In genomic region chr6:25863360-25863759, GRCh38 we compare ENCODE assay signal across 1 cellular context.
A peak's percentile ranks its signal among the peaks of the same experiment; 100 is the strongest.
TF ChIP-seq lines count a peak whose summit lies in the region.

No MANE protein-coding gene starts in this region.

TF ChIP-seq in HepG2, 621 proteins besides CTCF, POLR2A, EP300 and RAD21 (continued from another document and continues in another):
- no peak for TF ChIP-seq ZNF407 (CRISPR knock-in tag; IDR thresholded peaks at IDR 0.05; ENCODE audit: not compliant biosample characterization)
- peak; percentile 50; the same call in 1 of the 2 replicates for TF ChIP-seq RXRB (CRISPR knock-in tag; IDR thresholded peaks at IDR 0.05; ENCODE audit: borderline replicate concordance)
- no peak for TF ChIP-seq NAIF1 (CRISPR knock-in tag; IDR thresholded peaks at IDR 0.05; ENCODE audit: borderline replicate concordance)
- no peak for TF ChIP-seq BATF2 (CRISPR knock-in tag; IDR thresholded peaks at IDR 0.05)
- no peak for TF ChIP-seq SIX1 (CRISPR knock-in tag; IDR thresholded peaks at IDR 0.05; ENCODE audit: borderline replicate concordance)
- no peak for TF ChIP-seq TFE3 (CRISPR knock-in tag; IDR thresholded peaks at IDR 0.05)
- no peak for TF ChIP-seq CBX2 (IDR thresholded peaks at IDR 0.05; ENCODE audit: low read depth, low read length)
- TF ChIP-seq CBX2 (CRISPR knock-in tag; IDR thresholded peaks at IDR 0.05; ENCODE audit: low read depth), result no peak
- no peak for TF ChIP-seq HIVEP1 (CRISPR knock-in tag; IDR thresholded peaks at IDR 0.05)
- TF ChIP-seq CHD2 (IDR thresholded peaks at IDR 0.05; ENCODE audit: low read depth, low read length), result no peak
- no peak for TF ChIP-seq SATB2 (CRISPR knock-in tag; IDR thresholded peaks at IDR 0.05)
- no peak for TF ChIP-seq KLF11 (CRISPR knock-in tag; IDR thresholded peaks at IDR 0.05)
- no peak for TF ChIP-seq SP2 (CRISPR knock-in tag; IDR thresholded peaks at IDR 0.05)
- no peak for TF ChIP-seq ZFP62 (CRISPR knock-in tag; IDR thresholded peaks at IDR 0.05)
- no peak for TF ChIP-seq ZNF205 (CRISPR knock-in tag; IDR thresholded peaks at IDR 0.05)
- TF ChIP-seq TRIM24 (CRISPR knock-in tag; IDR thresholded peaks at IDR 0.05), result no peak
- TF ChIP-seq REPIN1 (CRISPR knock-in tag; IDR thresholded peaks at IDR 0.05; ENCODE audit: borderline replicate concordance, low read depth), result no peak
- TF ChIP-seq ZNF230 (CRISPR knock-in tag; IDR thresholded peaks at IDR 0.05), result no peak
- no peak for TF ChIP-seq RBM22 (optimal IDR thresholded peaks at IDR 0.05; ENCODE audit: low read length)
- no peak for TF ChIP-seq ATM (IDR thresholded peaks at IDR 0.05; ENCODE audit: borderline replicate concordance)
- no peak for TF ChIP-seq ZBTB21 (CRISPR knock-in tag; IDR thresholded peaks at IDR 0.05)
- TF ChIP-seq RFX1 (IDR thresholded peaks at IDR 0.05), result no peak
- TF ChIP-seq ZBTB33 (CRISPR knock-in tag; IDR thresholded peaks at IDR 0.05), result no peak
- no peak for TF ChIP-seq AGO1 (IDR thresholded peaks at IDR 0.05; ENCODE audit: low read depth, low read length, poor library complexity, severe bottlenecking)
- TF ChIP-seq TMF1 (CRISPR knock-in tag; IDR thresholded peaks at IDR 0.05; ENCODE audit: low read depth), result no peak
- TF ChIP-seq NR2F6 (IDR thresholded peaks at IDR 0.05), result no peak
- no peak for TF ChIP-seq NR2F6 (CRISPR knock-in tag; IDR thresholded peaks at IDR 0.05)
- no peak for TF ChIP-seq YEATS4 (CRISPR knock-in tag; IDR thresholded peaks at IDR 0.05; ENCODE audit: borderline replicate concordance)
- no peak for TF ChIP-seq TAF1 (CRISPR knock-in tag; IDR thresholded peaks at IDR 0.05)
- TF ChIP-seq SETDB1 (CRISPR knock-in tag; IDR thresholded peaks at IDR 0.05; ENCODE audit: borderline replicate concordance), result no peak
- TF ChIP-seq ZNF850 (CRISPR knock-in tag; conservative IDR thresholded peaks at IDR 0.05), result no peak
- no peak for TF ChIP-seq ZFP37 (CRISPR knock-in tag; IDR thresholded peaks at IDR 0.05; ENCODE audit: borderline replicate concordance)
- TF ChIP-seq HES4 (CRISPR knock-in tag; IDR thresholded peaks at IDR 0.05; ENCODE audit: borderline replicate concordance), result no peak
- no peak for TF ChIP-seq ZNF816 (CRISPR knock-in tag; IDR thresholded peaks at IDR 0.05; ENCODE audit: borderline replicate concordance)
- no peak for TF ChIP-seq GRHL1 (CRISPR knock-in tag; conservative IDR thresholded peaks at IDR 0.05)
- no peak for TF ChIP-seq ZFP91 (CRISPR knock-in tag; IDR thresholded peaks at IDR 0.05; ENCODE audit: borderline replicate concordance)
- no peak; the same call in 1 of the 2 replicates for TF ChIP-seq ETV5 (CRISPR knock-in tag; IDR thresholded peaks at IDR 0.05; ENCODE audit: borderline replicate concordance)
- no peak for TF ChIP-seq TCF7L2 (IDR thresholded peaks at IDR 0.05; ENCODE audit: low read depth, low read length)
- TF ChIP-seq MAFG (CRISPR knock-in tag; IDR thresholded peaks at IDR 0.05), result no peak
- no peak for TF ChIP-seq ZNF484 (CRISPR knock-in tag; IDR thresholded peaks at IDR 0.05; ENCODE audit: borderline replicate concordance, low read depth)
- TF ChIP-seq PBX2 (CRISPR knock-in tag; IDR thresholded peaks at IDR 0.05), result no peak
- TF ChIP-seq ZNF720 (CRISPR knock-in tag; IDR thresholded peaks at IDR 0.05), result no peak
- no peak for TF ChIP-seq LBX2 (CRISPR knock-in tag; IDR thresholded peaks at IDR 0.05; ENCODE audit: borderline replicate concordance)
- TF ChIP-seq ZNF331 (CRISPR knock-in tag; IDR thresholded peaks at IDR 0.05), result 0 out of 2 replicates have a peak, but pooled peaks have one; percentile 41
- no peak for TF ChIP-seq TAF15 (IDR thresholded peaks at IDR 0.05; ENCODE audit: low read depth, low read length, poor library complexity, severe bottlenecking)
- TF ChIP-seq ZNF644 (CRISPR knock-in tag; IDR thresholded peaks at IDR 0.05; ENCODE audit: low read depth), result no peak
- TF ChIP-seq KLF13 (CRISPR knock-in tag; IDR thresholded peaks at IDR 0.05), result no peak
- no peak for TF ChIP-seq ZNF446 (CRISPR knock-in tag; IDR thresholded peaks at IDR 0.05)
- no peak for TF ChIP-seq ZNF775 (CRISPR knock-in tag; IDR thresholded peaks at IDR 0.05; ENCODE audit: borderline replicate concordance)
- no peak for TF ChIP-seq ZNF770 (CRISPR knock-in tag; IDR thresholded peaks at IDR 0.05)
- no peak for TF ChIP-seq ZNF629 (CRISPR knock-in tag; conservative IDR thresholded peaks at IDR 0.05)
